Comparison of ENCODE assay signal across 37 cellular contexts in the genomic region with DNA sequence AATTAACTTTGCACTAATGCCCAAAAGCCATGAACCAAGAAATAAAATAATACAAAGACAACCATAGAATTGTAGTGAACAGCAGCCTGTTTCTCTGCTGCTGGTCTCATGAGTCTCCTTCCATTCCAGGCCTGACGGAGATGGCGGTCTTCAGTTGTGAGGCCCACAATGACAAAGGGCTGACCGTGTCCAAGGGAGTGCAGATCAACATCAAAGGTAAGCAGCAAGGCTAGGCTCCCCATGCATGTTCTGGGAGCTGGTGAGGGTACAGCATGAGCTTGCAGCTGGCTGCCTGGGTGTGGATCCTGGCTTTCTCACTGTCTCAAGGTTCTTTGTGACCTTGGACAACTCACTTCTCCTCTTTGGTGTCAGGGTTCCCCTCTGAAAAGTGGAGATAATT.
"Had no signal": no experiment of that assay in that cellular context is flagged by ENCODE, and none has a peak within 500 bp of the region (broad histone marks: within the 10 kb centered on the region; RNA-seq: fewer than 3 reads in every experiment).

No MANE protein-coding gene starts in this region.

- H3K9me3 ChIP-seq: adrenal gland had no signal

- H3K4me3 Mint-ChIP-seq: activated B cell treated with CpG ODN at 0.5 μM for 24 hours; activated CD4-positive, alpha-beta memory T cell treated with anti-CD3 and anti-CD28 coated beads for 36 hours; activated CD4-positive, alpha-beta T cell treated with anti-CD3 and anti-CD28 coated beads, Interleukin-2, amount 10 ng/mL, durations not matched to agents 24 days and 14 days; activated CD8-positive, alpha-beta T cell treated with anti-CD3 and anti-CD28 coated beads for 36 hours; activated naive CD4-positive, alpha-beta T cell treated with anti-CD3 and anti-CD28 coated beads for 36 hours; activated naive CD8-positive, alpha-beta T cell treated with anti-CD3 and anti-CD28 coated beads for 36 hours; activated T-cell treated with anti-CD3 and anti-CD28 coated beads, Interleukin-2, amount 50 U/mL, for 4 hours; activated T-cell treated with anti-CD3 and anti-CD28 coated beads, Interleukin-2, amount 50 U/mL, for 72 hours; activated T-helper 1 cell treated with anti-CD3 and anti-CD28 coated beads, Interleukin-12 subunit alpha, Interleukin-12 subunit beta, Interleukin-2, Interleukin-4 antibody, amounts not matched to agents 30 ng/mL and 10 ng/mL and 1 ng/mL, durations not matched to agents 14 hours and 24 hours and 36 hours; activated T-helper 17 cell treated with anti-CD3 and anti-CD28 coated beads, Interleukin-2, amount 50 U/mL, for 72 hours; brain; T-helper 1 cell treated with Interleukin-12 subunit alpha and Interleukin-12 subunit beta and Interleukin-4 antibody, amounts not matched to agents 30 μg/mL and 1 μg/mL, for 36 hours; T-helper 2 cell treated with Interferon-gamma antibody and Interleukin-4, amounts not matched to agents 5 μg/mL and 100 μg/mL, for 36 hours had no signal

- DNase-seq: activated B cell treated with CpG ODN at 0.5 μM for 24 hours; activated CD4-positive, alpha-beta memory T cell treated with anti-CD3 and anti-CD28 coated beads for 36 hours; activated CD4-positive, alpha-beta T cell treated with anti-CD3 and anti-CD28 coated beads for 4 hours; activated CD4-positive, alpha-beta T cell treated with anti-CD3 and anti-CD28 coated beads, Interleukin-2, amount 10 ng/mL, durations not matched to agents 24 days and 14 days; activated CD4-positive, alpha-beta T cell treated with anti-CD3 and anti-CD28 coated beads, Interleukin-2, amount 50 U/mL, for 1 hour; activated CD4-positive, alpha-beta T cell treated with anti-CD3 and anti-CD28 coated beads, Interleukin-2, amount 50 U/mL, for 4 hours; activated CD4-positive, CD25-positive, alpha-beta regulatory T cell treated with anti-CD3 and anti-CD28 coated beads, Interleukin-2, amount 50 U/mL, for 72 hours; activated CD8-positive, alpha-beta memory T cell treated with anti-CD3 and anti-CD28 coated beads, Interleukin-2, amount 50 U/mL, for 4 hours; activated CD8-positive, alpha-beta T cell treated with anti-CD3 and anti-CD28 coated beads for 36 hours; activated effector memory CD4-positive, alpha-beta T cell treated with anti-CD3 and anti-CD28 coated beads, Interleukin-2, amount 50 U/mL, for 16 hours; activated gamma-delta T cell treated with Interleukin-2 at 50 U/mL for 16 hours; activated naive CD4-positive, alpha-beta T cell; activated naive CD4-positive, alpha-beta T cell treated with anti-CD3 and anti-CD28 coated beads for 36 hours; activated naive CD4-positive, alpha-beta T cell treated with anti-CD3 and anti-CD28 coated beads, Interleukin-2, amount 50 U/mL, for 16 hours; activated naive CD8-positive, alpha-beta T cell treated with anti-CD3 and anti-CD28 coated beads for 36 hours; activated T-cell treated with anti-CD3 and anti-CD28 coated beads for 4 hours; activated T-cell treated with anti-CD3 and anti-CD28 coated beads, Interleukin-2, amount 50 U/mL, for 1 hour; activated T-cell treated with anti-CD3 and anti-CD28 coated beads, Interleukin-2, amount 50 U/mL, for 4 hours; activated T-cell treated with anti-CD3 and anti-CD28 coated beads, Interleukin-2, amount 50 U/mL, for 72 hours; amniotic stem cell; aorta; central memory CD4-positive, alpha-beta T cell; SW 1271; T-helper 1 cell; T-helper 2 cell; T-helper 9 cell had no signal

- H3K4me1 Mint-ChIP-seq: activated B cell treated with CpG ODN at 0.5 μM for 24 hours; activated CD4-positive, alpha-beta T cell treated with anti-CD3 and anti-CD28 coated beads, Interleukin-2, amount 10 ng/mL, durations not matched to agents 24 days and 14 days; activated naive CD8-positive, alpha-beta T cell treated with anti-CD3 and anti-CD28 coated beads for 36 hours; activated T-helper 17 cell treated with anti-CD3 and anti-CD28 coated beads, Interleukin-2, amount 50 U/mL, for 72 hours had no signal

- FAIRE-seq: bronchial epithelial cell, TTC549 had no signal

- ATAC-seq: activated CD8-positive, alpha-beta T cell treated with anti-CD3 and anti-CD28 coated beads for 36 hours; activated naive CD4-positive, alpha-beta T cell treated with anti-CD3 and anti-CD28 coated beads, Interleukin-2, amount 50 U/mL, for 72 hours; activated T-cell treated with anti-CD3 and anti-CD28 coated beads, Interleukin-2, amount 50 U/mL, for 4 hours; activated T-cell treated with anti-CD3 and anti-CD28 coated beads, Interleukin-2, amount 50 U/mL, for 72 hours; activated T-helper 17 cell treated with anti-CD3 and anti-CD28 coated beads, Interleukin-2, amount 50 U/mL, for 72 hours had no signal

- H3K27me3 Mint-ChIP-seq: activated CD4-positive, alpha-beta memory T cell treated with anti-CD3 and anti-CD28 coated beads for 36 hours; activated naive CD8-positive, alpha-beta T cell treated with anti-CD3 and anti-CD28 coated beads for 36 hours; activated T-helper 17 cell treated with anti-CD3 and anti-CD28 coated beads, Interleukin-2, amount 50 U/mL, for 72 hours had no signal

- H3K27me3 ChIP-seq: adrenal gland, cardiac muscle cell had no signal

- H3K36me3 ChIP-seq: cardiac muscle cell had no signal

- H3K9me3 Mint-ChIP-seq: activated B cell treated with CpG ODN at 0.5 μM for 24 hours; activated CD4-positive, alpha-beta memory T cell treated with anti-CD3 and anti-CD28 coated beads for 36 hours; activated CD4-positive, alpha-beta T cell treated with anti-CD3 and anti-CD28 coated beads, Interleukin-2, amount 10 ng/mL, durations not matched to agents 24 days and 14 days; activated CD8-positive, alpha-beta T cell treated with anti-CD3 and anti-CD28 coated beads for 36 hours; activated naive CD4-positive, alpha-beta T cell treated with anti-CD3 and anti-CD28 coated beads for 36 hours; activated naive CD4-positive, alpha-beta T cell treated with anti-CD3 and anti-CD28 coated beads, Interleukin-2, amount 50 U/mL, for 72 hours; activated naive CD8-positive, alpha-beta T cell treated with anti-CD3 and anti-CD28 coated beads for 36 hours; activated T-cell treated with anti-CD3 and anti-CD28 coated beads, Interleukin-2, amount 50 U/mL, for 4 hours; activated T-cell treated with anti-CD3 and anti-CD28 coated beads, Interleukin-2, amount 50 U/mL, for 72 hours; activated T-helper 1 cell treated with anti-CD3 and anti-CD28 coated beads, Interleukin-12 subunit alpha, Interleukin-12 subunit beta, Interleukin-2, Interleukin-4 antibody, amounts not matched to agents 30 ng/mL and 10 ng/mL and 1 ng/mL, durations not matched to agents 14 hours and 24 hours and 36 hours; activated T-helper 17 cell treated with anti-CD3 and anti-CD28 coated beads, Interleukin-2, amount 50 U/mL, for 72 hours; T-helper 1 cell treated with Interleukin-12 subunit alpha and Interleukin-12 subunit beta and Interleukin-4 antibody, amounts not matched to agents 30 μg/mL and 1 μg/mL, for 36 hours; T-helper 2 cell treated with Interferon-gamma antibody and Interleukin-4, amounts not matched to agents 5 μg/mL and 100 μg/mL, for 36 hours had no signal

- H3K27ac Mint-ChIP-seq: activated B cell treated with CpG ODN at 0.5 μM for 24 hours; activated CD4-positive, alpha-beta memory T cell treated with anti-CD3 and anti-CD28 coated beads for 36 hours; activated CD4-positive, alpha-beta T cell treated with anti-CD3 and anti-CD28 coated beads, Interleukin-2, amount 10 ng/mL, durations not matched to agents 24 days and 14 days; activated CD8-positive, alpha-beta T cell treated with anti-CD3 and anti-CD28 coated beads for 36 hours; activated naive CD4-positive, alpha-beta T cell treated with anti-CD3 and anti-CD28 coated beads for 36 hours; activated naive CD8-positive, alpha-beta T cell treated with anti-CD3 and anti-CD28 coated beads for 36 hours; activated T-cell treated with anti-CD3 and anti-CD28 coated beads, Interleukin-2, amount 50 U/mL, for 72 hours; activated T-helper 1 cell treated with anti-CD3 and anti-CD28 coated beads, Interleukin-12 subunit alpha, Interleukin-12 subunit beta, Interleukin-2, Interleukin-4 antibody, amounts not matched to agents 30 ng/mL and 10 ng/mL and 1 ng/mL, durations not matched to agents 14 hours and 24 hours and 36 hours; activated T-helper 17 cell treated with anti-CD3 and anti-CD28 coated beads, Interleukin-2, amount 50 U/mL, for 72 hours; brain; T-helper 1 cell treated with Interleukin-12 subunit alpha and Interleukin-12 subunit beta and Interleukin-4 antibody, amounts not matched to agents 30 μg/mL and 1 μg/mL, for 36 hours; T-helper 2 cell treated with Interferon-gamma antibody and Interleukin-4, amounts not matched to agents 5 μg/mL and 100 μg/mL, for 36 hours had no signal

- H3K27ac ChIP-seq: cardiac muscle cell, VCaP had no signal

- H3K36me3 Mint-ChIP-seq: activated CD4-positive, alpha-beta memory T cell treated with anti-CD3 and anti-CD28 coated beads for 36 hours; activated naive CD4-positive, alpha-beta T cell treated with anti-CD3 and anti-CD28 coated beads, Interleukin-2, amount 50 U/mL, for 72 hours; activated naive CD8-positive, alpha-beta T cell treated with anti-CD3 and anti-CD28 coated beads for 36 hours had no signal

- H3K4me3 ChIP-seq: adrenal gland, cardiac muscle cell had no signal
